In the genomic region with DNA sequence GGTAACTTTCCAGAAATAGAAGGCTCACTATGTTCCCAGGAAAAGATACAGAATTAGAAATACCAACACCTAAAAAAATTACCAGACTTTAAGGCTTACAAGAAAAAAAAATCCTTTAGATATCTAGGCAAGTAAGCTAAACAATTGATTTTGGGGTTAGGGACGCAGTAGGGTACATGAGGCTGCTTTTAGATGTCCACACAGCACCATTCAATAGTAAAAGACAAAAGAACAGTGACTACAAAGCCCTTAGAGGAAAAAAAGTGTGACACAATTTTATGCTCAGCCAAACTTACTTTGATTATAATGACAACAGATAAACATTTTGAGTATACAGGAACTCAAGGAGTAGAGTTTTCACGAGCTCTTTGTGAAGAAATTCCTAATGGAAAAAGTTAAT, we compare ENCODE assay signal across 1 cellular context.
TF ChIP-seq lines count a peak whose summit lies in the region.

No MANE protein-coding gene starts in this region.

TF ChIP-seq in GM12891, 5 proteins besides CTCF, POLR2A, EP300 and RAD21:
- TF ChIP-seq PAX5 (IDR thresholded peaks at IDR 0.05; ENCODE audit: insufficient read depth, low read length, severe bottlenecking) (no peak), POLR2AphosphoS5 (IDR thresholded peaks at IDR 0.05; ENCODE audit: low read depth, low read length) (no peak), POU2F2 (IDR thresholded peaks at IDR 0.05; ENCODE audit: low read depth, low read length) (no peak), TAF1 (IDR thresholded peaks at IDR 0.05; ENCODE audit: low read depth, low read length) (no peak), SPI1 (IDR thresholded peaks at IDR 0.05; ENCODE audit: low read depth, low read length) (no peak)
TF ChIP-seq in GM12891: peak in this region for 0.
